8 cellular contexts compared by ENCODE assay signal in genomic region chr16:31142109-31143035, GRCh38. TPM values are rescaled to one million over a fixed set of nuclear protein-coding genes. Genes with fewer than 3 reads are reported as not detected.
A peak's percentile ranks its signal among the peaks of the same experiment; 100 is the strongest.
DNase-seq lines count a peak whose midpoint lies in the region; ATAC-seq, FAIRE-seq and TF ChIP-seq lines count a peak whose summit lies in the region.

No MANE protein-coding gene starts in this region.

- H3K4me2 ChIP-seq in H1 (ENCODE audit: insufficient read depth in 1 of 2, low read depth in 2 of 2, low read length in 2 of 2) (peak overlapping the region; percentile 51 to 72; a peak in 3 of 4 replicates), mesendoderm (ENCODE audit: low read length) (peak overlapping the region; percentile 80)

- H3K56ac ChIP-seq in H1 (replicated peaks; ENCODE audit: insufficient read length, low read depth, low read length): no peak overlapping the region
- peak overlapping the region; percentile 93 for H3K56ac ChIP-seq in mesendoderm (ENCODE audit: low read length)

- TF ChIP-seq EP300 in H1 (IDR thresholded peaks at IDR 0.05; ENCODE audit: borderline replicate concordance in 1 of 2, low read depth in 2 of 2, low read length in 2 of 2): 0 out of 3 replicates have a peak, but pooled peaks of 1 of the 2 experiments have one; percentile 45

- H3K27ac ChIP-seq in H1 (ENCODE audit: low read depth, low read length) (peak overlapping the region; percentile 48; the same call in 1 of the 2 replicates), mesendoderm (ENCODE audit: low read depth, low read length) (peak overlapping the region; percentile 60)

- H3K9me3 ChIP-seq in H1 (ENCODE audit: insufficient read depth in 2 of 2, low read depth in 1 of 2, low read length in 1 of 2): no peaks in the 10 kb centered on the region

- TF ChIP-seq POLR2A in H1 (IDR thresholded peaks at IDR 0.05; ENCODE audit: control extremely low read depth in 1 of 2, low read depth in 2 of 2, low read length in 2 of 2): no peak

- peak overlapping the region; percentile 55; the same call in 1 of the 2 replicates for H2BK12ac ChIP-seq in H1 (ENCODE audit: low read depth, low read length)

- peaks cover 3% of the 10 kb centered on the region; the same call in 1 of the 2 replicates for H3K23me2 ChIP-seq in H1 (ENCODE audit: low read depth, low read length)

- H2BK5ac ChIP-seq in H1 (ENCODE audit: low read depth, low read length) (peak overlapping the region; percentile 58; the same call in 1 of the 2 replicates), mesendoderm (ENCODE audit: low read length) (no peak overlapping the region)

- H2BK15ac ChIP-seq in H1 (ENCODE audit: low read length): 0 out of 2 replicates have a peak overlapping the region, but pooled peaks have one; percentile 92
- H2BK15ac ChIP-seq in mesendoderm (replicated peaks; ENCODE audit: low read depth): no peak overlapping the region

- H3K4me1 ChIP-seq in H1 (replicated peaks in 1 of 4; ENCODE audit: control insufficient read depth in 3 of 4, insufficient read depth in 4 of 4, low read length in 3 of 4): peaks cover 5 to 26% (median 22%) of the 10 kb centered on the region in 4 experiments
- peaks cover 14% of the 10 kb centered on the region for H3K4me1 ChIP-seq in mesendoderm (ENCODE audit: control insufficient read depth, low read depth, low read length)

- H2AFZ ChIP-seq in H1 (ENCODE audit: low read length): peak overlapping the region; percentile 77; the same call in 1 of the 2 replicates

- no peaks in the 10 kb centered on the region for H3K79me1 ChIP-seq in H1 (ENCODE audit: low read depth, low read length)
- H3K79me1 ChIP-seq in mesendoderm (ENCODE audit: low read length): no peaks in the 10 kb centered on the region

- DNase-seq in COR-L47 (lab: John Stamatoyannopoulos, UW) (peak; percentile 98), HT1080 (ENCODE audit: low read depth) (peak; percentile 97), H1 (ENCODE audit: low read depth in 1 of 2, low spot score in 2 of 2) (peak; percentile 98 to 99), mesendoderm (peak; percentile 99)
- peak; percentile 98 for DNase-seq in NK-92 treated with Interleukin-12 subunit alpha and Interleukin-12 subunit beta, amount 100 ng/mL, for 24 hours (lab: John Stamatoyannopoulos, UW)
- DNase-seq in activated CD8-positive, alpha-beta memory T cell treated with anti-CD3 and anti-CD28 coated beads for 4 hours (ENCODE audit: low read depth in 2 of 2): peak; percentile 94 to 96
- peak; percentile 95 for DNase-seq in stimulated activated CD8-positive, alpha-beta memory T cell treated with anti-CD3 and anti-CD28 coated beads, Interleukin-12 subunit alpha, Interleukin-12 subunit beta, amount 100 ng/mL, for 4 hours (ENCODE audit: low read depth)

- H3K4me3 ChIP-seq in H1 (ENCODE audit: extremely low read depth in 1 of 4, insufficient read depth in 2 of 4, low read depth in 3 of 4, low read length in 4 of 4) (peak overlapping the region; percentile 10 to 54 (median 24); a peak in 7 of 8 replicates), mesendoderm (ENCODE audit: low read length) (no peak overlapping the region)

- no peaks in the 10 kb centered on the region for H4K20me1 ChIP-seq in H1 (replicated peaks in 1 of 2; ENCODE audit: control insufficient read depth in 1 of 2, insufficient read depth in 2 of 2, low read length in 2 of 2)

- H3K4ac ChIP-seq in H1 (replicated peaks; ENCODE audit: insufficient read length, low read depth, low read length) (no peak overlapping the region), mesendoderm (ENCODE audit: low read depth, low read length) (no peak overlapping the region)

- H3K18ac ChIP-seq in H1 (ENCODE audit: extremely low read depth, low read length): peak overlapping the region; percentile 93
- peak overlapping the region; percentile 94 for H3K18ac ChIP-seq in mesendoderm (ENCODE audit: low read length)

- peak overlapping the region; percentile 85 for H4K8ac ChIP-seq in H1 (ENCODE audit: extremely low read depth, insufficient read depth, low read length)
- no peak overlapping the region for H4K8ac ChIP-seq in mesendoderm (ENCODE audit: low read depth, low read length)

- no peak for FAIRE-seq in H1 (lab: Jason Lieb, UNC)

- no peaks in the 10 kb centered on the region for H3K36me3 ChIP-seq in H1 (ENCODE audit: control insufficient read depth in 2 of 4, insufficient read depth in 4 of 4, low read length in 3 of 4)
- no peaks in the 10 kb centered on the region for H3K36me3 ChIP-seq in mesendoderm (ENCODE audit: control insufficient read depth, insufficient read depth, low read length)

- 19% methylated on average over 54 of the region's 92 CpGs; no CpG with 5 or more reads in 1 of the 2 experiments for WGBS in H1 (ENCODE audit: extremely low coverage in 1 of 2, insufficient coverage in 1 of 2, insufficient read length in 1 of 2, insufficient replicate concordance in 2 of 2, low coverage in 1 of 2, low lambda C conversion rate in 2 of 2, missing lambda C conversion rate in 1 of 2), 2 experiments
- WGBS in mesendoderm (ENCODE audit: extremely low coverage, insufficient coverage, low lambda C conversion rate): no CpG with 5 or more reads among the region's 92 CpGs

- ATAC-seq in GM21367 (IDR thresholded peaks at IDR 0.05; ENCODE audit: unreplicated experiment): peak; percentile 86

- TF ChIP-seq RAD21 in H1 (IDR thresholded peaks at IDR 0.05 in 1 of 2, conservative IDR thresholded peaks at IDR 0.05 in 1 of 2; ENCODE audit: low read depth in 2 of 2, low read length in 2 of 2): peak; percentile 77 to 85

- peak overlapping the region; percentile 96 for H4K91ac ChIP-seq in H1 (replicated peaks; ENCODE audit: insufficient read length, low read length)

- no peaks in the 10 kb centered on the region for H3K79me2 ChIP-seq in H1 (ENCODE audit: control insufficient read depth in 1 of 2, insufficient read depth in 2 of 2, low read length in 2 of 2)
- no peaks in the 10 kb centered on the region for H3K79me2 ChIP-seq in mesendoderm (ENCODE audit: control insufficient read depth, insufficient read depth, low read length)

- no peak overlapping the region for H2BK20ac ChIP-seq in H1 (ENCODE audit: low read length)

- H4K5ac ChIP-seq in H1 (ENCODE audit: insufficient read length, low read depth, low read length): no peak overlapping the region
- H4K5ac ChIP-seq in mesendoderm (ENCODE audit: low read length): no peak overlapping the region

- H3K27me3 ChIP-seq in H1 (replicated peaks in 1 of 4; ENCODE audit: control insufficient read depth in 3 of 4, extremely low read depth in 1 of 4, insufficient read depth in 3 of 4, low read length in 3 of 4) (peaks cover 1 to 19% (median 12%) of the 10 kb centered on the region in 4 experiments), mesendoderm (ENCODE audit: insufficient read depth, low read length, poor library complexity) (no peaks in the 10 kb centered on the region)

- CTCF ChIA-PET in H1 (lab: Charles Lee; ENCODE audit: partially characterized antibody): interaction anchor here (0.5 to 8.1 kb wide), 30 partner anchors 8 to 241 kb away, joined by 3 to 56 read pairs (median 4); partner anchors contain the start of genes BCKDK, HSD3B7, KAT8 and PYCARD

- H3K9ac ChIP-seq in H1 (replicated peaks in 1 of 4; ENCODE audit: extremely low read depth in 1 of 4, low read depth in 3 of 4, low read length in 3 of 4): peak overlapping the region in 1 of 4 experiments; percentile 43; a peak in 2 of 7 replicates
- H3K9ac ChIP-seq in mesendoderm (ENCODE audit: low read length): peak overlapping the region; percentile 80

- H2AK5ac ChIP-seq in H1 (ENCODE audit: low read depth, low read length) (no peak overlapping the region), mesendoderm (ENCODE audit: low read length) (no peak overlapping the region)

- POLR2A ChIA-PET in H1 (lab: Charles Lee; ENCODE audit: partially characterized antibody): interaction anchor here (0.6 to 34.9 kb wide), 15 partner anchors 8 to 316 kb away, joined by 3 to 713 read pairs (median 4); partner anchors contain the start of genes ARMC5, BCKDK, FUS and HSD3B7

- H3K14ac ChIP-seq in H1 (ENCODE audit: insufficient read length): no peak overlapping the region

- H2BK120ac ChIP-seq in H1 (replicated peaks; ENCODE audit: low read depth, low read length): no peak overlapping the region
- no peak overlapping the region for H2BK120ac ChIP-seq in mesendoderm (ENCODE audit: low read depth, low read length)

- H3K23ac ChIP-seq in H1 (ENCODE audit: insufficient read length) (no peak overlapping the region), mesendoderm (ENCODE audit: low read length) (no peak overlapping the region)

- peak; percentile 82 to 95 (median 87) for TF ChIP-seq CTCF in H1 (IDR thresholded peaks at IDR 0.05; ENCODE audit: control extremely low read depth in 1 of 3, insufficient read depth in 1 of 3, low read depth in 1 of 3, low read length in 3 of 3)

RNA-seq across cellular contexts. Expression of gene PRSS8, which starts 6.8 kb away (rescaled TPM):
- total RNA-seq in HT1080 (2014; rRNA removed; shearing (Covaris generic)): not detected in 2 replicates
- not detected in 2 replicates for polyA plus RNA-seq in HT1080 (2015; cell fraction: cytosol; rRNA removed)
- not detected in 2 replicates for polyA plus RNA-seq in HT1080 (2015; cell fraction: nucleus; rRNA removed)
- 86.1 and 87.7 TPM in 2 replicates for total RNA-seq in H1 (2021; fragmentation: NEBNext Ultra II Directional; extraction: Animal tissue kit (Norgen Biotek cat#: 25700))
- polyA plus RNA-seq in H1 (2011; rRNA removed): 273 and 321 TPM in 2 replicates
- 136 TPM for polyA plus RNA-seq in H1 (2011; cell fraction: cytosol; rRNA removed)
- polyA plus RNA-seq in H1 (2011; cell fraction: nucleus; rRNA removed): 162 TPM
- 71.0 to 119 TPM (median 109 TPM) in 4 replicates for polyA plus RNA-seq in H1 (2012, experiment 1 of 2)
- polyA plus RNA-seq in H1 (2012, experiment 2 of 2): 123 TPM
- 180 TPM for polyA plus RNA-seq in H1 (2013, experiment 1 of 2)
- polyA plus RNA-seq in H1 (2013, experiment 2 of 2): 205 TPM
- 56.1 and 63.2 TPM in 2 replicates for polyA minus RNA-seq in H1 (2011; rRNA and poly(A)+ RNA removed)
- polyA minus RNA-seq in H1 (2011; cell fraction: cytosol; rRNA and poly(A)+ RNA removed): 86.6 TPM
- polyA minus RNA-seq in H1 (2011; cell fraction: nucleus; rRNA and poly(A)+ RNA removed): 37.2 TPM
- polyA plus RNA-seq in mesendoderm (2013, experiment 1 of 2): 64.9 TPM
- 65.6 TPM for polyA plus RNA-seq in mesendoderm (2013, experiment 2 of 2)

RNA-seq across cellular contexts. Expression of gene PRSS36, which starts 7.5 kb away (rescaled TPM):
- total RNA-seq in HT1080 (2014; rRNA removed; shearing (Covaris generic)): 0.77 and 2.0 TPM in 2 replicates
- 0.02 TPM in 1 of 2 replicates, not detected in the other for polyA plus RNA-seq in HT1080 (2015; cell fraction: cytosol; rRNA removed)
- 0.15 TPM in 1 of 2 replicates, not detected in the other for polyA plus RNA-seq in HT1080 (2015; cell fraction: nucleus; rRNA removed)
- 1.3 TPM in 2 replicates for total RNA-seq in H1 (2021; fragmentation: NEBNext Ultra II Directional; extraction: Animal tissue kit (Norgen Biotek cat#: 25700))
- polyA plus RNA-seq in H1 (2011; rRNA removed): 1.9 and 3.1 TPM in 2 replicates
- polyA plus RNA-seq in H1 (2011; cell fraction: cytosol; rRNA removed): 2.3 TPM
- polyA plus RNA-seq in H1 (2011; cell fraction: nucleus; rRNA removed): 3.5 TPM
- polyA plus RNA-seq in H1 (2012, experiment 1 of 2): 0.76 to 1.4 TPM (median 1.1 TPM) in 4 replicates
- polyA plus RNA-seq in H1 (2012, experiment 2 of 2): 0.33 TPM
- polyA plus RNA-seq in H1 (2013, experiment 1 of 2): 0.87 TPM
- 0.68 TPM for polyA plus RNA-seq in H1 (2013, experiment 2 of 2)
- polyA minus RNA-seq in H1 (2011; rRNA and poly(A)+ RNA removed): 0.41 TPM in 1 of 2 replicates, not detected in the other
- not detected for polyA minus RNA-seq in H1 (2011; cell fraction: cytosol; rRNA and poly(A)+ RNA removed)
- polyA minus RNA-seq in H1 (2011; cell fraction: nucleus; rRNA and poly(A)+ RNA removed): 1.7 TPM
- 0.39 TPM for polyA plus RNA-seq in mesendoderm (2013, experiment 1 of 2)
- 0.32 TPM for polyA plus RNA-seq in mesendoderm (2013, experiment 2 of 2)

RNA-seq across cellular contexts. Expression of gene KAT8, which starts 24.9 kb away (rescaled TPM):
- 57.0 and 62.1 TPM in 2 replicates for total RNA-seq in HT1080 (2014; rRNA removed; shearing (Covaris generic))
- 41.1 and 42.5 TPM in 2 replicates for polyA plus RNA-seq in HT1080 (2015; cell fraction: cytosol; rRNA removed)
- polyA plus RNA-seq in HT1080 (2015; cell fraction: nucleus; rRNA removed): 56.9 and 61.7 TPM in 2 replicates
- total RNA-seq in H1 (2021; fragmentation: NEBNext Ultra II Directional; extraction: Animal tissue kit (Norgen Biotek cat#: 25700)): 61.6 and 68.7 TPM in 2 replicates
- 52.6 and 60.8 TPM in 2 replicates for polyA plus RNA-seq in H1 (2011; rRNA removed)
- polyA plus RNA-seq in H1 (2011; cell fraction: cytosol; rRNA removed): 73.1 TPM
- polyA plus RNA-seq in H1 (2011; cell fraction: nucleus; rRNA removed): 90.5 TPM
- polyA plus RNA-seq in H1 (2012, experiment 1 of 2): 51.6 to 65.4 TPM (median 59.2 TPM) in 4 replicates
- 51.0 TPM for polyA plus RNA-seq in H1 (2012, experiment 2 of 2)
- 35.2 TPM for polyA plus RNA-seq in H1 (2013, experiment 1 of 2)
- 33.5 TPM for polyA plus RNA-seq in H1 (2013, experiment 2 of 2)
- 43.6 and 47.9 TPM in 2 replicates for polyA minus RNA-seq in H1 (2011; rRNA and poly(A)+ RNA removed)
- polyA minus RNA-seq in H1 (2011; cell fraction: cytosol; rRNA and poly(A)+ RNA removed): 29.1 TPM
- 25.3 TPM for polyA minus RNA-seq in H1 (2011; cell fraction: nucleus; rRNA and poly(A)+ RNA removed)
- polyA plus RNA-seq in mesendoderm (2013, experiment 1 of 2): 33.3 TPM
- polyA plus RNA-seq in mesendoderm (2013, experiment 2 of 2): 35.2 TPM

RNA-seq across cellular contexts. Expression of gene BCKDK, which starts 34.2 kb away (rescaled TPM):
- 56.4 and 66.0 TPM in 2 replicates for total RNA-seq in HT1080 (2014; rRNA removed; shearing (Covaris generic))
- 63.7 and 67.0 TPM in 2 replicates for polyA plus RNA-seq in HT1080 (2015; cell fraction: cytosol; rRNA removed)
- 38.3 and 40.6 TPM in 2 replicates for polyA plus RNA-seq in HT1080 (2015; cell fraction: nucleus; rRNA removed)
- total RNA-seq in H1 (2021; fragmentation: NEBNext Ultra II Directional; extraction: Animal tissue kit (Norgen Biotek cat#: 25700)): 49.6 and 51.5 TPM in 2 replicates
- 77.1 and 97.1 TPM in 2 replicates for polyA plus RNA-seq in H1 (2011; rRNA removed)
- polyA plus RNA-seq in H1 (2011; cell fraction: cytosol; rRNA removed): 46.5 TPM
- polyA plus RNA-seq in H1 (2011; cell fraction: nucleus; rRNA removed): 79.7 TPM
- polyA plus RNA-seq in H1 (2012, experiment 1 of 2): 30.1 to 58.0 TPM (median 53.0 TPM) in 4 replicates
- 61.9 TPM for polyA plus RNA-seq in H1 (2012, experiment 2 of 2)
- polyA plus RNA-seq in H1 (2013, experiment 1 of 2): 45.0 TPM
- polyA plus RNA-seq in H1 (2013, experiment 2 of 2): 46.8 TPM
- polyA minus RNA-seq in H1 (2011; rRNA and poly(A)+ RNA removed): 24.8 and 31.0 TPM in 2 replicates
- 36.6 TPM for polyA minus RNA-seq in H1 (2011; cell fraction: cytosol; rRNA and poly(A)+ RNA removed)
- polyA minus RNA-seq in H1 (2011; cell fraction: nucleus; rRNA and poly(A)+ RNA removed): 32.5 TPM
- polyA plus RNA-seq in mesendoderm (2013, experiment 1 of 2): 38.4 TPM
- polyA plus RNA-seq in mesendoderm (2013, experiment 2 of 2): 38.4 TPM

RNA-seq across cellular contexts. Expression of gene FUS, which starts 37.6 kb away (rescaled TPM):
- 21.7 and 34.0 TPM in 2 replicates for total RNA-seq in HT1080 (2014; rRNA removed; shearing (Covaris generic))
- polyA plus RNA-seq in HT1080 (2015; cell fraction: cytosol; rRNA removed): 443 and 444 TPM in 2 replicates
- 855 and 862 TPM in 2 replicates for polyA plus RNA-seq in HT1080 (2015; cell fraction: nucleus; rRNA removed)
- 685 and 686 TPM in 2 replicates for total RNA-seq in H1 (2021; fragmentation: NEBNext Ultra II Directional; extraction: Animal tissue kit (Norgen Biotek cat#: 25700))
- 484 and 491 TPM in 2 replicates for polyA plus RNA-seq in H1 (2011; rRNA removed)
- 464 TPM for polyA plus RNA-seq in H1 (2011; cell fraction: cytosol; rRNA removed)
- 680 TPM for polyA plus RNA-seq in H1 (2011; cell fraction: nucleus; rRNA removed)
- 1,043 to 1,228 TPM (median 1,129 TPM) in 4 replicates for polyA plus RNA-seq in H1 (2012, experiment 1 of 2)
- polyA plus RNA-seq in H1 (2012, experiment 2 of 2): 352 TPM
- 689 TPM for polyA plus RNA-seq in H1 (2013, experiment 1 of 2)
- 688 TPM for polyA plus RNA-seq in H1 (2013, experiment 2 of 2)
- 207 and 224 TPM in 2 replicates for polyA minus RNA-seq in H1 (2011; rRNA and poly(A)+ RNA removed)
- 462 TPM for polyA minus RNA-seq in H1 (2011; cell fraction: cytosol; rRNA and poly(A)+ RNA removed)
- 413 TPM for polyA minus RNA-seq in H1 (2011; cell fraction: nucleus; rRNA and poly(A)+ RNA removed)
- polyA plus RNA-seq in mesendoderm (2013, experiment 1 of 2): 1,268 TPM
- polyA plus RNA-seq in mesendoderm (2013, experiment 2 of 2): 1,201 TPM

Comparison
In these comparisons a context has a peak if more than half of its experiments do, and no peak if none do; other contexts are left out.
1. RNA of gene PRSS8, which starts 6.8 kb away (total RNA-seq): 86.1 to 87.7 TPM in H1; not detected in HT1080; every median in the first group is over 10 times any median in the second.
2. Peak in every context shown above with its lines, with median percentiles within 50 percentile points of each other: DNase-seq.